Comparison of ENCODE assay signal across 7 cellular contexts in genomic region chr22:22741843-22742242, GRCh38.
"Had no signal": no experiment of that assay in that cellular context is flagged by ENCODE, and none has a peak within 500 bp of the region (broad histone marks: within the 10 kb centered on the region; RNA-seq: fewer than 3 reads in every experiment).

No MANE protein-coding gene starts in this region.

- H3K4me3 ChIP-seq: GM12878 had no signal

- DNase-seq: GDM1, GF-D8 had no signal

- FAIRE-seq: G401.6, GM12878, GM12892, GM18507, GM19239 had no signal

- ATAC-seq: GM12878 had no signal
